Comparison of ENCODE assay signal across 17 cellular contexts in genomic region chr15:60535265-60535664, GRCh38.
"Had no signal": no experiment of that assay in that cellular context is flagged by ENCODE, and none has a peak within 500 bp of the region (broad histone marks: within the 10 kb centered on the region; RNA-seq: fewer than 3 reads in every experiment).

No MANE protein-coding gene starts in this region.

- H3K4me3 ChIP-seq: ascending aorta, gastroesophageal sphincter, heart right ventricle, lower lobe of right lung, pancreas, sigmoid colon, spleen, thoracic aorta, upper lobe of right lung had no signal

- H3K27me3 ChIP-seq: ascending aorta, gastroesophageal sphincter, heart right ventricle, pancreas, sigmoid colon, spleen, upper lobe of right lung had no signal

- H3K9me3 Mint-ChIP-seq: activated CD4-positive, alpha-beta T cell treated with anti-CD3 and anti-CD28 coated beads, Interleukin-2, amount 10 ng/mL, durations not matched to agents 24 days and 14 days; activated naive CD4-positive, alpha-beta T cell treated with anti-CD3 and anti-CD28 coated beads, Interleukin-2, amount 10 ng/mL, durations not matched to agents 7 days and 5 days; dendritic cell treated with granulocyte-macrophage colony-stimulating factor and Interleukin-4, amounts not matched to agents 40 ng/mL and 50 ng/mL, for 4 days; mesothelial cell of epicardium had no signal

- ATAC-seq: heart right ventricle, left colon, lower lobe of right lung, upper lobe of right lung had no signal

- H3K9me3 ChIP-seq: ascending aorta, gastroesophageal sphincter, heart right ventricle, lower lobe of right lung, pancreas, sigmoid colon, spleen, thoracic aorta, upper lobe of right lung had no signal

- H3K27ac ChIP-seq: ascending aorta, gastroesophageal sphincter, heart right ventricle, lower lobe of right lung, pancreas, sigmoid colon, spleen, thoracic aorta, upper lobe of right lung had no signal

- H3K36me3 ChIP-seq: ascending aorta, pancreas, sigmoid colon, thoracic aorta had no signal

- H3K36me3 Mint-ChIP-seq: mesothelial cell of epicardium had no signal

- H3K4me3 Mint-ChIP-seq: activated CD4-positive, alpha-beta T cell treated with anti-CD3 and anti-CD28 coated beads, Interleukin-2, amount 10 ng/mL, durations not matched to agents 24 days and 14 days; activated naive CD4-positive, alpha-beta T cell treated with anti-CD3 and anti-CD28 coated beads, Interleukin-2, amount 10 ng/mL, durations not matched to agents 7 days and 5 days; dendritic cell treated with granulocyte-macrophage colony-stimulating factor and Interleukin-4, amounts not matched to agents 40 ng/mL and 50 ng/mL, for 4 days; mesothelial cell of epicardium had no signal

- H3K27me3 Mint-ChIP-seq: activated CD4-positive, alpha-beta T cell treated with anti-CD3 and anti-CD28 coated beads, Interleukin-2, amount 10 ng/mL, durations not matched to agents 24 days and 14 days; activated naive CD4-positive, alpha-beta T cell treated with anti-CD3 and anti-CD28 coated beads, Interleukin-2, amount 10 ng/mL, durations not matched to agents 7 days and 5 days; dendritic cell treated with granulocyte-macrophage colony-stimulating factor and Interleukin-4, amounts not matched to agents 40 ng/mL and 50 ng/mL, for 4 days had no signal

- H3K4me1 ChIP-seq: ascending aorta, upper lobe of right lung had no signal

- DNase-seq: activated CD4-positive, alpha-beta T cell treated with anti-CD3 and anti-CD28 coated beads, Interleukin-2, amount 10 ng/mL, durations not matched to agents 24 days and 14 days; activated CD4-positive, CD25-positive, alpha-beta regulatory T cell; activated CD8-positive, alpha-beta memory T cell treated with anti-CD3 and anti-CD28 coated beads for 24 hours; activated naive CD4-positive, alpha-beta T cell treated with anti-CD3 and anti-CD28 coated beads, Interleukin-2, amount 10 ng/mL, durations not matched to agents 7 days and 5 days; erythroblast; heart right ventricle; left colon; lower lobe of right lung; pancreas; sigmoid colon; spleen; upper lobe of right lung had no signal

- H3K27ac Mint-ChIP-seq: activated CD4-positive, alpha-beta T cell treated with anti-CD3 and anti-CD28 coated beads, Interleukin-2, amount 10 ng/mL, durations not matched to agents 24 days and 14 days; activated naive CD4-positive, alpha-beta T cell treated with anti-CD3 and anti-CD28 coated beads, Interleukin-2, amount 10 ng/mL, durations not matched to agents 7 days and 5 days; dendritic cell treated with granulocyte-macrophage colony-stimulating factor and Interleukin-4, amounts not matched to agents 40 ng/mL and 50 ng/mL, for 4 days; mesothelial cell of epicardium had no signal
